ENCODE assay signal across 33 cellular contexts in genomic region chr1:45381243-45381642, GRCh38. TPM values are rescaled to one million over a fixed set of nuclear protein-coding genes. Genes with fewer than 3 reads are reported as not detected.
"Had no signal": no experiment of that assay in that cellular context is flagged by ENCODE, and none has a peak within 500 bp of the region (broad histone marks: within the 10 kb centered on the region; RNA-seq: fewer than 3 reads in every experiment).

No MANE protein-coding gene starts in this region.

- H3K4me1 ChIP-seq: left lung, lower lobe of right lung, neural progenitor cell, parathyroid adenoma, psoas muscle, suprapubic skin had no signal

- H3K4me2 ChIP-seq: neural progenitor cell had no signal

- ATAC-seq: activated CD4-positive, CD25-positive, alpha-beta regulatory T cell treated with anti-CD3 and anti-CD28 coated beads, Interleukin-2, amount 50 U/mL, for 24 hours; gastroesophageal sphincter; left lung; lower lobe of right lung; natural killer cell; psoas muscle had no signal

- H3K27ac ChIP-seq: brain microvascular endothelial cell, esophagus squamous epithelium, gastroesophageal sphincter, left lung, lower lobe of right lung, neural progenitor cell, parathyroid adenoma, psoas muscle, suprapubic skin, tibial artery, WERI-Rb-1 had no signal

- H3K27me3 ChIP-seq: brain microvascular endothelial cell, esophagus squamous epithelium, gastroesophageal sphincter, left lung, neural progenitor cell, suprapubic skin, tibial artery had no signal

- H3K79me2 ChIP-seq: parathyroid adenoma had no signal

- H3K9me3 ChIP-seq: esophagus squamous epithelium, gastroesophageal sphincter, left lung, lower lobe of right lung, psoas muscle, suprapubic skin, tibial artery had no signal

- DNase-seq: activated CD4-positive, alpha-beta T cell treated with anti-CD3 and anti-CD28 coated beads for 48 hours; activated CD4-positive, alpha-beta T cell treated with anti-CD3 and anti-CD28 coated beads, Interleukin-2, amount 50 U/mL, for 48 hours; activated CD8-positive, alpha-beta memory T cell treated with anti-CD3 and anti-CD28 coated beads, Interleukin-2, amount 50 U/mL, for 4 hours; activated gamma-delta T cell; activated naive CD4-positive, alpha-beta T cell treated with anti-CD3 and anti-CD28 coated beads, Interleukin-2, amount 10 ng/mL, durations not matched to agents 7 days and 5 days; activated naive CD8-positive, alpha-beta T cell treated with anti-CD3 and anti-CD28 coated beads, Interleukin-2, amount 10 ng/mL, durations not matched to agents 7 days and 5 days; activated T-cell treated with anti-CD3 and anti-CD28 coated beads, Interleukin-2, amount 50 U/mL, for 1 hour; brain microvascular endothelial cell; central memory CD4-positive, alpha-beta T cell; esophagus squamous epithelium; head of caudate nucleus; hypothalamus; immature natural killer cell; kidney glomerular epithelial cell; left lung; lower lobe of right lung; mesendoderm; natural killer cell; occipital lobe; psoas muscle; stimulated activated naive CD4-positive, alpha-beta T cell; T-helper 9 cell; tibial artery; WERI-Rb-1 had no signal

- H3K4me3 ChIP-seq: esophagus squamous epithelium, gastroesophageal sphincter, left lung, lower lobe of right lung, neural progenitor cell, psoas muscle, suprapubic skin, tibial artery had no signal

- FAIRE-seq: astrocyte, endothelial cell of umbilical vein, TTC549 had no signal

- H2AFZ ChIP-seq: neural progenitor cell, parathyroid adenoma had no signal

- H3K9ac ChIP-seq: neural progenitor cell, parathyroid adenoma had no signal

- H3K36me3 ChIP-seq: brain microvascular endothelial cell, gastroesophageal sphincter, left lung, lower lobe of right lung, neural progenitor cell, suprapubic skin, tibial artery, WERI-Rb-1 had no signal

RNA-seq across cellular contexts. Expression of gene HPDL, which starts 54.5 kb away (rescaled TPM):
- total RNA-seq: lower lobe of right lung, mononuclear cell had no signal
